In the genomic region with DNA sequence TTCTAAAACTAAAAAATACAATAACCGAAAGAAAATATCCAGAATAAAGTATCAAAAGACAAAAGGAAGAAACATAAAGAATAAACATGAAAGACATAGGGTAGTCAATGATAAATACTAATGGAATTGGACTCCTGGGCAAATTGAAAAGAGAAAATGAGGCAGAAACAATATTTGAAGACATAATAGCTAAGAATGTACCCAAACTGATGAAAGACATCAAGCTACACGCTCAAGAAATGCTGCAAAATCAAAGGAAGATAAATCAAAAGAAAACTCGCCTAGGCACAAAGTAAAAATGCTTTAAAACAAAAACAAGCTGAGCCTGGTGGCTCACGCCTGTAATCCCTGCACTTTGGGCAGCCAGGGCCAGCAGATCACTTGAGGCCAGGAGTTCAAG, we compare ENCODE assay signal across 27 cellular contexts.
"Had no signal": no experiment of that assay in that cellular context is flagged by ENCODE, and none has a peak within 500 bp of the region (broad histone marks: within the 10 kb centered on the region; RNA-seq: fewer than 3 reads in every experiment).

No MANE protein-coding gene starts in this region.

- H3K9me3 ChIP-seq: testis, thyroid gland, upper lobe of right lung had no signal

- H3K27ac ChIP-seq: stomach, suprapubic skin, testis, thoracic aorta, thyroid gland, tibial artery, tibial nerve, transverse colon, upper lobe of left lung, upper lobe of right lung, uterus, vagina had no signal

- H3K36me3 Mint-ChIP-seq: stimulated activated effector memory CD8-positive, alpha-beta T cell treated with anti-CD3 and anti-CD28 coated beads, Interleukin-12 subunit alpha, Interleukin-12 subunit beta, amount 100 ng/mL, for 72 hours had no signal

- H3K4me1 ChIP-seq: stomach, suprapubic skin, testis, thyroid gland, tibial artery, tibial nerve, transverse colon, upper lobe of right lung, uterus, vagina had no signal

- H3K27ac Mint-ChIP-seq: stimulated activated effector memory CD8-positive, alpha-beta T cell treated with anti-CD3 and anti-CD28 coated beads, Interleukin-12 subunit alpha, Interleukin-12 subunit beta, amount 100 ng/mL, for 72 hours; stimulated activated memory B cell treated with anti-CD40 and anti-IgM and Interleukin-4, amounts not matched to agents 10 μg/mL and 1 μg/mL and 100 μg/mL, for 72 hours; stimulated activated naive B cell treated with anti-CD40 and anti-IgM and Interleukin-4, amounts not matched to agents 10 μg/mL and 1 μg/mL and 100 μg/mL, for 72 hours; stimulated activated naive CD8-positive, alpha-beta T cell treated with anti-CD3 and anti-CD28 coated beads, Interleukin-15, amount 100 ng/mL, for 72 hours; stimulated activated naive CD8-positive, alpha-beta T cell treated with anti-CD3 and anti-CD28 coated beads, Interleukin-15, Interleukin-2, amounts not matched to agents 100 ng/mL and 50 ng/mL, for 24 hours; type B pancreatic cell had no signal

- H3K36me3 ChIP-seq: upper lobe of right lung, uterus had no signal

- H3K4me3 Mint-ChIP-seq: stimulated activated effector memory CD8-positive, alpha-beta T cell treated with anti-CD3 and anti-CD28 coated beads, Interleukin-12 subunit alpha, Interleukin-12 subunit beta, amount 100 ng/mL, for 72 hours; stimulated activated memory B cell treated with anti-CD40 and anti-IgM and Interleukin-4, amounts not matched to agents 10 μg/mL and 1 μg/mL and 100 μg/mL, for 72 hours; stimulated activated naive B cell treated with anti-CD40 and anti-IgM and Interleukin-4, amounts not matched to agents 10 μg/mL and 1 μg/mL and 100 μg/mL, for 72 hours; stimulated activated naive CD8-positive, alpha-beta T cell treated with anti-CD3 and anti-CD28 coated beads, Interleukin-15, amount 100 ng/mL, for 72 hours; stimulated activated naive CD8-positive, alpha-beta T cell treated with anti-CD3 and anti-CD28 coated beads, Interleukin-15, Interleukin-2, amounts not matched to agents 100 ng/mL and 50 ng/mL, for 24 hours; type B pancreatic cell had no signal

- DNase-seq: stimulated activated CD4-positive, alpha-beta T cell treated with anti-CD3 and anti-CD28 coated beads, Interleukin-2, amount 100 ng/mL, for 48 hours; stimulated activated CD4-positive, alpha-beta T cell treated with anti-CD3 and anti-CD28 coated beads, Interleukin-4, amount 100 ng/mL, for 1 hour; stimulated activated CD4-positive, alpha-beta T cell treated with anti-CD3 and anti-CD28 coated beads, Interleukin-4, amount 100 ng/mL, for 4 hours; stimulated activated CD8-positive, alpha-beta memory T cell treated with anti-CD3 and anti-CD28 coated beads, Interleukin-4, amount 100 ng/mL, for 48 hours; stimulated activated naive B cell treated with anti-CD40 and anti-IgM and Interleukin-4, amounts not matched to agents 10 μg/mL and 1 μg/mL and 100 μg/mL, for 72 hours; stimulated activated naive CD4-positive, alpha-beta T cell; stimulated activated naive CD4-positive, alpha-beta T cell treated with Interleukin-2 at 50 U/mL for 16 hours; stimulated activated naive CD8-positive, alpha-beta T cell treated with anti-CD3 and anti-CD28 coated beads, Interleukin-15, amount 100 ng/mL, for 72 hours; stimulated activated naive CD8-positive, alpha-beta T cell treated with anti-CD3 and anti-CD28 coated beads, Interleukin-15, Interleukin-2, amounts not matched to agents 100 U/mL and 50 U/mL, for 24 hours; stomach; substantia nigra; testis; thyroid gland; tibial artery; transverse colon; trophoblast cell; upper lobe of left lung; upper lobe of right lung; uterus had no signal

- H3K4me3 ChIP-seq: stomach, suprapubic skin, testis, thoracic aorta, thyroid gland, tibial artery, tibial nerve, transverse colon, upper lobe of left lung, upper lobe of right lung, uterus, vagina had no signal

- H3K27me3 ChIP-seq: stomach, suprapubic skin, testis, thyroid gland, tibial artery, tibial nerve, transverse colon, upper lobe of left lung, upper lobe of right lung, uterus, vagina had no signal

- H3K27me3 Mint-ChIP-seq: stimulated activated memory B cell treated with anti-CD40 and anti-IgM and Interleukin-4, amounts not matched to agents 10 μg/mL and 1 μg/mL and 100 μg/mL, for 72 hours; stimulated activated naive B cell treated with anti-CD40 and anti-IgM and Interleukin-4, amounts not matched to agents 10 μg/mL and 1 μg/mL and 100 μg/mL, for 72 hours; stimulated activated naive CD8-positive, alpha-beta T cell treated with anti-CD3 and anti-CD28 coated beads, Interleukin-15, amount 100 ng/mL, for 72 hours; stimulated activated naive CD8-positive, alpha-beta T cell treated with anti-CD3 and anti-CD28 coated beads, Interleukin-15, Interleukin-2, amounts not matched to agents 100 ng/mL and 50 ng/mL, for 24 hours; type B pancreatic cell had no signal
